Comparison of ENCODE assay signal across 17 cellular contexts in the genomic region with DNA sequence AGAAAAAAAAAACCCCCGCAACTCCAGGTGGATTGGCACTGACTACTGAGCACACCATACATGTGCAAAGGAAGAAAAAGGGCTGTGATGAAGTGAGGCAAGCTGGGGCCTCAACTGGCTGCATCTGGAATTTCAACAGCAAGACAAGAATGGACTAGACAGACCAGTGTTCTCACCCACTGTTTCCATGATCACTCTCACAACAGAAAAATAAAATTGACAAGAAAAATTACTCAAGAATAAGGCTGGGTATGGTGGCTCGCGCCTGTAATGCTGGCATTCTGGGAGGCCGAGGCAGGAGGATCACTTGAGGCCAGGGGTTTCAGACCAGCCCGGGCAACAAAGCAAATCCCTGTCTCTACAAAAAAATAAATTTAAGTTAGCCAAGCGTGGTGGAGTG. TPM values are rescaled to one million over a fixed set of nuclear protein-coding genes. Genes with fewer than 3 reads are reported as not detected.
DNase-seq lines count a peak whose midpoint lies in the region; ATAC-seq and TF ChIP-seq lines count a peak whose summit lies in the region.
"Had no signal": no experiment of that assay in that cellular context is flagged by ENCODE, and none has a peak within 500 bp of the region (broad histone marks: within the 10 kb centered on the region; RNA-seq: fewer than 3 reads in every experiment).

No MANE protein-coding gene starts in this region.

- H3K4me1 Mint-ChIP-seq in activated naive CD8-positive, alpha-beta T cell treated with anti-CD3 and anti-CD28 coated beads for 36 hours: peaks cover 88% of the 10 kb centered on the region
- peaks cover 40 to 52% of the 10 kb centered on the region in 2 donors for H3K4me1 Mint-ChIP-seq in natural killer cell

- TF ChIP-seq POLR2A in GM18505 (IDR thresholded peaks at IDR 0.05; ENCODE audit: borderline replicate concordance, extremely low read depth, insufficient read depth, insufficient read length): no peak

- DNase-seq in SIG-M5 treated with dmso at 0.1 percent for 504 hours (lab: John Stamatoyannopoulos, UW; ENCODE audit: unreplicated experiment) (peak; percentile 92), SIG-M5 (lab: John Stamatoyannopoulos, UW) (no peak), GM03348 (ENCODE audit: low spot score) (peak; percentile 13), natural killer cell (no peak), HuH-7 (ENCODE audit: low spot score) (no peak)
- no peak for DNase-seq in activated naive CD8-positive, alpha-beta T cell treated with anti-CD3 and anti-CD28 coated beads for 36 hours
- DNase-seq: activated B cell treated with CpG ODN at 0.5 μM for 24 hours; activated T-cell treated with anti-CD3 and anti-CD28 coated beads for 4 hours; NCI-H1092 treated with DMSO at 0.1 percent for 48 hours; NK-92 treated with Interleukin-12 subunit alpha and Interleukin-12 subunit beta, amount 100 ng/mL, for 24 hours; psoas muscle; T-helper 1 cell had no signal

- H3K36me3 Mint-ChIP-seq in activated naive CD8-positive, alpha-beta T cell treated with anti-CD3 and anti-CD28 coated beads for 36 hours: peaks cover 87% of the 10 kb centered on the region
- peaks cover 15% of the 10 kb centered on the region for H3K36me3 Mint-ChIP-seq in natural killer cell

- peak overlapping the region; percentile 4 for H3K4me3 Mint-ChIP-seq in activated naive CD8-positive, alpha-beta T cell treated with anti-CD3 and anti-CD28 coated beads for 36 hours
- H3K4me3 Mint-ChIP-seq in natural killer cell: no peak overlapping the region
- H3K4me3 Mint-ChIP-seq: activated B cell treated with CpG ODN at 0.5 μM for 24 hours; stimulated activated memory B cell treated with anti-CD40 and anti-IgM and Interleukin-4, amounts not matched to agents 10 μg/mL and 1 μg/mL and 100 μg/mL, for 72 hours had no signal

- no peak for ATAC-seq in natural killer cell
- ATAC-seq in GM18505 (IDR thresholded peaks at IDR 0.05; ENCODE audit: unreplicated experiment): no peak
- no peak for ATAC-seq in HG03175 (IDR thresholded peaks at IDR 0.05; ENCODE audit: unreplicated experiment)
- ATAC-seq: K562; left lung; psoas muscle; stimulated activated memory B cell treated with anti-CD40 and anti-IgM and Interleukin-4, amounts not matched to agents 10 μg/mL and 1 μg/mL and 100 μg/mL, for 72 hours had no signal

- intact Hi-C loops in natural killer cell (cut with micrococcal nuclease): loop anchor here (5.0 to 10.0 kb wide), 2 partner anchors 177 to 490 kb away; no protein-coding TSS in a partner anchor

- H3K9me3 Mint-ChIP-seq in activated naive CD8-positive, alpha-beta T cell treated with anti-CD3 and anti-CD28 coated beads for 36 hours: no peaks in the 10 kb centered on the region
- no peaks in the 10 kb centered on the region for H3K9me3 Mint-ChIP-seq in natural killer cell
- H3K9me3 Mint-ChIP-seq: activated B cell treated with CpG ODN at 0.5 μM for 24 hours; stimulated activated memory B cell treated with anti-CD40 and anti-IgM and Interleukin-4, amounts not matched to agents 10 μg/mL and 1 μg/mL and 100 μg/mL, for 72 hours had no signal

- TF ChIP-seq CTCF in natural killer cell (IDR thresholded peaks at IDR 0.05): no peak

- H3K27ac Mint-ChIP-seq in activated naive CD8-positive, alpha-beta T cell treated with anti-CD3 and anti-CD28 coated beads for 36 hours: peak overlapping the region; percentile 77
- peak overlapping the region; percentile 29 to 59 for H3K27ac Mint-ChIP-seq in natural killer cell
- H3K27ac Mint-ChIP-seq: activated B cell treated with CpG ODN at 0.5 μM for 24 hours; stimulated activated memory B cell treated with anti-CD40 and anti-IgM and Interleukin-4, amounts not matched to agents 10 μg/mL and 1 μg/mL and 100 μg/mL, for 72 hours had no signal

- no peaks in the 10 kb centered on the region for H3K27me3 Mint-ChIP-seq in activated naive CD8-positive, alpha-beta T cell treated with anti-CD3 and anti-CD28 coated beads for 36 hours
- no peaks in the 10 kb centered on the region for H3K27me3 Mint-ChIP-seq in natural killer cell (ENCODE audit: low read depth in 2 of 2)
- H3K27me3 Mint-ChIP-seq: activated B cell treated with CpG ODN at 0.5 μM for 24 hours; stimulated activated memory B cell treated with anti-CD40 and anti-IgM and Interleukin-4, amounts not matched to agents 10 μg/mL and 1 μg/mL and 100 μg/mL, for 72 hours had no signal

RNA-seq across cellular contexts. Expression of a gene that starts 18.8 kb away (rescaled TPM):
- 10 to 100 TPM; 55.6 to 59.0 TPM for total RNA-seq in activated naive CD8-positive, alpha-beta T cell treated with anti-CD3 and anti-CD28 coated beads for 36 hours
- total RNA-seq in natural killer cell: 10 to 100 TPM; 56.1 to 69.1 (median 59.0) TPM

Comparison
In these comparisons a context has a peak if more than half of its experiments do, and no peak if none do; other contexts are left out.
1. DNase-seq: peak in SIG-M5 treated with dmso at 0.1 percent for 504 hours (single experiment) and GM03348 (single experiment); none in SIG-M5 (single experiment), activated naive CD8-positive, alpha-beta T cell treated with anti-CD3 and anti-CD28 coated beads for 36 hours (single experiment), natural killer cell (single experiment) and HuH-7 (single experiment).